Comparison of ENCODE assay signal across 9 cellular contexts in the genomic region with DNA sequence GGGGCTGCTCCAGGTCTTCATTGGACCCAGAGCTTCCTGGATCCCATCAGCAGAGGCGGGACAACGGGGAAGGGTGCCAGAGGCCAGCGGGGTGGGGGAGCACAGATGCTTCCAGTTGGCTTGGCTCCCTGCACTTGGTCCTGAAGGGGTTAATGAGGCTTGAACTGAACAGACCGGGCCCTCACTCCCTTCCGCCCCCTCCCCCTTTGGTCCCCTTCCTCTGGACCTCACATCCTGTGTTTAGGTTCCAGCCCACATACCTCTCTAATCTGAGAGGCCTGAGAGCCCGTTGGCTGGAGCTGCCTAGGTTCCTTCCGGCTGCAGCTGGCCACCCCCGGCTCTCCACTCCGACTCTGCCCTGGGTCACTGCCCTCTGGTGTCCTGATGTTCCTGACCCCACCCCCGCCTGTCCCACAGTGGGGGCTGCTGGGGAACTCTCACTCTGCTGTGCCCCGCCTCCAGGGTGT. TPM values are rescaled to one million over a fixed set of nuclear protein-coding genes. Genes with fewer than 3 reads are reported as not detected.
DNase-seq lines count a peak whose midpoint lies in the region; ATAC-seq and TF ChIP-seq lines count a peak whose summit lies in the region.
"Had no signal": no experiment of that assay in that cellular context is flagged by ENCODE, and none has a peak within 500 bp of the region (broad histone marks: within the 10 kb centered on the region; RNA-seq: fewer than 3 reads in every experiment).

No MANE protein-coding gene starts in this region.

- WGBS in psoas muscle, 3 donors = 15 to 21% (median 18%) methylated on average over 9 to 11 of the region's 11 CpGs

- H3K27ac ChIP-seq in DOHH2 (ENCODE audit: low read depth, low read length) (peak overlapping the region; percentile 99), psoas muscle (peak overlapping the region; percentile 98)

- peaks cover 14% of the 10 kb centered on the region for H3K79me2 ChIP-seq in DOHH2 (ENCODE audit: control insufficient read depth, low read length)

- TF ChIP-seq CTCF in DOHH2 (IDR thresholded peaks at IDR 0.05; ENCODE audit: low read depth, low read length, poor library complexity, severe bottlenecking) (no peak), WTC11 (IDR thresholded peaks at IDR 0.05) (no peak), psoas muscle (IDR thresholded peaks at IDR 0.05) (no peak)

- DNase-seq in WTC11 (ENCODE audit: low spot score) (peak; percentile 56), cardiac septum (ENCODE audit: low spot score) (peak; percentile 90), psoas muscle (peak; percentile 69 to 82), SK-N-DZ (ENCODE audit: low spot score) (no peak), NCI-H187 (lab: John Stamatoyannopoulos, UW) (no peak), activated gamma-delta T cell (lab: John Stamatoyannopoulos, UW) (no peak)

- H3K4me3 ChIP-seq in DOHH2 (ENCODE audit: low read length) (peak overlapping the region; percentile 49), psoas muscle (peak overlapping the region; percentile 48)

- H3K9me3 ChIP-seq in DOHH2 (ENCODE audit: control insufficient read depth, insufficient read depth, low read length) = no peaks in the 10 kb centered on the region
- H3K9me3 ChIP-seq in psoas muscle = no peaks in the 10 kb centered on the region

- H3K27me3 Mint-ChIP-seq in WTC11 (ENCODE audit: low read depth) = no peaks in the 10 kb centered on the region
- H3K27me3 Mint-ChIP-seq: central memory CD8-positive, alpha-beta T cell had no signal

- H3K4me2 ChIP-seq in DOHH2 (ENCODE audit: low read length) = peak overlapping the region; percentile 78

- peaks cover 55% of the 10 kb centered on the region for H3K4me1 ChIP-seq in DOHH2 (ENCODE audit: control insufficient read depth, low read length)
- H3K4me1 ChIP-seq in psoas muscle = peaks cover 76% of the 10 kb centered on the region

- CTCF ChIA-PET in WTC11 (lab: Charles Lee) = interaction anchor here (0.7 to 9.5 kb wide), 57 partner anchors 8 to 647 kb away, joined by 3 to 345 read pairs (median 6); a partner anchor contains a TSS

- peak overlapping the region; percentile 45 for H3K4me3 Mint-ChIP-seq in WTC11
- H3K4me3 Mint-ChIP-seq: central memory CD8-positive, alpha-beta T cell had no signal

- intact Hi-C loops in cardiac septum (cut with DNase I) (loop anchor here (1.0 kb wide), 1 partner anchor 344 kb away; no protein-coding TSS in a partner anchor), psoas muscle (cut with DNase I) (loop anchor here in 1 of 2 donors (10.0 kb wide), 1 partner anchor 641 kb away; no protein-coding TSS in a partner anchor)

- no peaks in the 10 kb centered on the region for H3K9me2 ChIP-seq in DOHH2 (replicated peaks; ENCODE audit: control insufficient read depth, low read length)

- H3K9me3 Mint-ChIP-seq in WTC11 = no peaks in the 10 kb centered on the region
- H3K9me3 Mint-ChIP-seq: central memory CD8-positive, alpha-beta T cell had no signal

- H3F3A ChIP-seq in DOHH2 (ENCODE audit: control insufficient read depth, insufficient read depth) = peaks cover 14% of the 10 kb centered on the region

- H3K36me3 Mint-ChIP-seq in WTC11 = peaks cover 6% of the 10 kb centered on the region

- POLR2A ChIA-PET in WTC11 (lab: Charles Lee) = interaction anchor here (0.6 to 2.5 kb wide), 9 partner anchors 12 to 396 kb away, joined by 3 to 16 read pairs (median 5); a partner anchor contains a TSS

- H3K36me3 ChIP-seq in DOHH2 (ENCODE audit: control insufficient read depth, low read length) (peaks cover 39% of the 10 kb centered on the region), psoas muscle (ENCODE audit: insufficient read depth in 1 of 2, low read depth in 1 of 2) (peaks cover 0 to 36% of the 10 kb centered on the region in 2 donors)

- peak; percentile 1; the same call in 1 of the 2 replicates for ATAC-seq in WTC11
- no peak for ATAC-seq in psoas muscle
- ATAC-seq in HG02884 (IDR thresholded peaks at IDR 0.05; ENCODE audit: unreplicated experiment) = no peak

- no peaks in the 10 kb centered on the region for H3K27me3 ChIP-seq in DOHH2 (ENCODE audit: control insufficient read depth, low read length)
- H3K27me3 ChIP-seq in psoas muscle (ENCODE audit: insufficient read depth in 3 of 3, low read length in 2 of 3) = no peaks in the 10 kb centered on the region

- H4K20me1 ChIP-seq in DOHH2 (ENCODE audit: control insufficient read depth, insufficient read depth, low read depth, low read length) = no peaks in the 10 kb centered on the region; the same call in 1 of the 2 replicates

- H3K4me1 Mint-ChIP-seq in WTC11 = peaks cover 76% of the 10 kb centered on the region

- H3K27ac Mint-ChIP-seq in WTC11 = peak overlapping the region; percentile 95

TF ChIP-seq in WTC11, 78 proteins besides CTCF, POLR2A, EP300 and RAD21 (continues in another document):
- TF ChIP-seq ZNF317 (CRISPR knock-in tag; IDR thresholded peaks at IDR 0.05; ENCODE audit: borderline replicate concordance, low read depth) = no peak
- TF ChIP-seq, protein P1, sequence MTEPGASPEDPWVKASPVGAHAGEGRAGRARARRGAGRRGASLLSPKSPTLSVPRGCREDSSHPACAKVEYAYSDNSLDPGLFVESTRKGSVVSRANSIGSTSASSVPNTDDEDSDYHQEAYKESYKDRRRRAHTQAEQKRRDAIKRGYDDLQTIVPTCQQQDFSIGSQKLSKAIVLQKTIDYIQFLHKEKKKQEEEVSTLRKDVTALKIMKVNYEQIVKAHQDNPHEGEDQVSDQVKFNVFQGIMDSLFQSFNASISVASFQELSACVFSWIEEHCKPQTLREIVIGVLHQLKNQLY (CRISPR knock-in tag; IDR thresholded peaks at IDR 0.05) = no peak
- TF ChIP-seq, protein P2, sequence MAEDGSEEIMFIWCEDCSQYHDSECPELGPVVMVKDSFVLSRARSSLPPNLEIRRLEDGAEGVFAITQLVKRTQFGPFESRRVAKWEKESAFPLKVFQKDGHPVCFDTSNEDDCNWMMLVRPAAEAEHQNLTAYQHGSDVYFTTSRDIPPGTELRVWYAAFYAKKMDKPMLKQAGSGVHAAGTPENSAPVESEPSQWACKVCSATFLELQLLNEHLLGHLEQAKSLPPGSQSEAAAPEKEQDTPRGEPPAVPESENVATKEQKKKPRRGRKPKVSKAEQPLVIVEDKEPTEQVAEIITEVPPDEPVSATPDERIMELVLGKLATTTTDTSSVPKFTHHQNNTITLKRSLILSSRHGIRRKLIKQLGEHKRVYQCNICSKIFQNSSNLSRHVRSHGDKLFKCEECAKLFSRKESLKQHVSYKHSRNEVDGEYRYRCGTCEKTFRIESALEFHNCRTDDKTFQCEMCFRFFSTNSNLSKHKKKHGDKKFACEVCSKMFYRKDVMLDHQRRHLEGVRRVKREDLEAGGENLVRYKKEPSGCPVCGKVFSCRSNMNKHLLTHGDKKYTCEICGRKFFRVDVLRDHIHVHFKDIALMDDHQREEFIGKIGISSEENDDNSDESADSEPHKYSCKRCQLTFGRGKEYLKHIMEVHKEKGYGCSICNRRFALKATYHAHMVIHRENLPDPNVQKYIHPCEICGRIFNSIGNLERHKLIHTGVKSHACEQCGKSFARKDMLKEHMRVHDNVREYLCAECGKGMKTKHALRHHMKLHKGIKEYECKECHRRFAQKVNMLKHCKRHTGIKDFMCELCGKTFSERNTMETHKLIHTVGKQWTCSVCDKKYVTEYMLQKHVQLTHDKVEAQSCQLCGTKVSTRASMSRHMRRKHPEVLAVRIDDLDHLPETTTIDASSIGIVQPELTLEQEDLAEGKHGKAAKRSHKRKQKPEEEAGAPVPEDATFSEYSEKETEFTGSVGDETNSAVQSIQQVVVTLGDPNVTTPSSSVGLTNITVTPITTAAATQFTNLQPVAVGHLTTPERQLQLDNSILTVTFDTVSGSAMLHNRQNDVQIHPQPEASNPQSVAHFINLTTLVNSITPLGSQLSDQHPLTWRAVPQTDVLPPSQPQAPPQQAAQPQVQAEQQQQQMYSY (CRISPR knock-in tag; IDR thresholded peaks at IDR 0.05) = 0 out of 2 replicates have a peak, but pooled peaks have one; percentile 9
- no peak for TF ChIP-seq ZNF138 (CRISPR knock-in tag; conservative IDR thresholded peaks at IDR 0.05)
- TF ChIP-seq EMX1 (CRISPR knock-in tag; IDR thresholded peaks at IDR 0.05) = no peak
- TF ChIP-seq SP1 (CRISPR knock-in tag; conservative IDR thresholded peaks at IDR 0.05) = peak; percentile 41; the same call in 1 of the 2 replicates
- no peak for TF ChIP-seq HMGA2 (CRISPR knock-in tag; IDR thresholded peaks at IDR 0.05)
- TF ChIP-seq, protein P3, sequence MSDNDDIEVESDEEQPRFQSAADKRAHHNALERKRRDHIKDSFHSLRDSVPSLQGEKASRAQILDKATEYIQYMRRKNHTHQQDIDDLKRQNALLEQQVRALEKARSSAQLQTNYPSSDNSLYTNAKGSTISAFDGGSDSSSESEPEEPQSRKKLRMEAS (CRISPR knock-in tag; IDR thresholded peaks at IDR 0.05) = 0 out of 2 replicates have a peak, but pooled peaks have one; percentile 33
- TF ChIP-seq ZNF219 (CRISPR knock-in tag; IDR thresholded peaks at IDR 0.05; ENCODE audit: borderline replicate concordance) = no peak

RNA-seq across cellular contexts. Expression of a gene that starts 32.3 kb away (rescaled TPM):
- total RNA-seq in WTC11 (2021) (181 to 186 TPM (median 186 TPM) in 3 replicates), cardiac septum (204 TPM), psoas muscle (100 to 1,000 TPM in 2 of 4 donors, 10 to 100 TPM in 2; 95.1 to 110 (median 102) TPM)
- 100 to 1,000 TPM in 1 of 3 donors, 10 to 100 TPM in 2; 54.1 to 109 (median 83.1) TPM for polyA plus RNA-seq in psoas muscle
- 85.6 and 97.8 TPM in 2 replicates for polyA plus RNA-seq in SK-N-DZ (2014; cell fraction: cytosol; rRNA removed)
- 55.4 and 62.5 TPM in 2 replicates for polyA plus RNA-seq in SK-N-DZ (2014; cell fraction: nucleus; rRNA removed)

RNA-seq across cellular contexts. Expression of a gene that starts 32.9 kb away (rescaled TPM):
- total RNA-seq in WTC11 (2021) = 17.2 to 19.1 TPM (median 17.5 TPM) in 3 replicates
- 68.1 TPM for total RNA-seq in cardiac septum
- total RNA-seq in psoas muscle = 100 to 1,000 TPM; 123 to 229 (median 164) TPM
- polyA plus RNA-seq in psoas muscle = 100 to 1,000 TPM in 2 of 3 donors, 10 to 100 TPM in 1; 88.7 to 106 (median 100) TPM
- 8.2 and 10.7 TPM in 2 replicates for polyA plus RNA-seq in SK-N-DZ (2014; cell fraction: cytosol; rRNA removed)
- 6.2 and 8.7 TPM in 2 replicates for polyA plus RNA-seq in SK-N-DZ (2014; cell fraction: nucleus; rRNA removed)

RNA-seq across cellular contexts. Expression of a gene that starts 34.6 kb away (rescaled TPM):
- total RNA-seq in WTC11 (2021) = 4.6 to 5.9 TPM (median 5.1 TPM) in 3 replicates
- total RNA-seq in cardiac septum = 12.6 TPM
- total RNA-seq in psoas muscle = 1 to 10 TPM; 1.7 to 4.5 (median 3.4) TPM
- polyA plus RNA-seq in psoas muscle = 1 to 10 TPM; 1.4 to 8.3 (median 3.0) TPM
- polyA plus RNA-seq in SK-N-DZ (2014; cell fraction: cytosol; rRNA removed) = 9.9 and 14.8 TPM in 2 replicates
- 9.8 and 11.9 TPM in 2 replicates for polyA plus RNA-seq in SK-N-DZ (2014; cell fraction: nucleus; rRNA removed)

Comparison
In these comparisons a context has a peak if more than half of its experiments do, and no peak if none do; other contexts are left out.
1. DNase-seq: peak in WTC11 (single experiment), cardiac septum (single experiment) and psoas muscle (2 of 2); none in SK-N-DZ (single experiment), NCI-H187 (0 of 2) and activated gamma-delta T cell (single experiment).